Comparison of ENCODE assay signal across 15 cellular contexts in genomic region chr3:16932877-16933276, GRCh38. TPM values are rescaled to one million over a fixed set of nuclear protein-coding genes. Genes with fewer than 3 reads are reported as not detected.
A peak's percentile ranks its signal among the peaks of the same experiment; 100 is the strongest.
DNase-seq lines count a peak whose midpoint lies in the region; ATAC-seq, FAIRE-seq and TF ChIP-seq lines count a peak whose summit lies in the region.
"Had no signal": no experiment of that assay in that cellular context is flagged by ENCODE, and none has a peak within 500 bp of the region (broad histone marks: within the 10 kb centered on the region; RNA-seq: fewer than 3 reads in every experiment).

No MANE protein-coding gene starts in this region.

- ATAC-seq in HG03066 (IDR thresholded peaks at IDR 0.05; ENCODE audit: low read depth, unreplicated experiment) (peak; percentile 49), GM12878 (peak; percentile 33)
- ATAC-seq: HepG2, mucosa of descending colon had no signal

- RAD21 ChIA-PET in GM12878 (lab: Charles Lee; ENCODE audit: unreplicated experiment), result no interaction called here

- TF ChIP-seq POLR2A in GM12878 (IDR thresholded peaks at IDR 0.05; ENCODE audit: low read depth, low read length) (no peak), breast epithelium (IDR thresholded peaks at IDR 0.05) (no peak)

- H2AFZ ChIP-seq in GM12878 (ENCODE audit: control insufficient read depth, low read depth, low read length), result peak overlapping the region; percentile 19; the same call in 1 of the 2 replicates

- CTCF ChIA-PET in GM12878 (lab: Yijun Ruan, JAX), result no interaction called here

- H3K9ac ChIP-seq in GM12878 (ENCODE audit: control insufficient read depth, insufficient read depth, low read length), result peak overlapping the region; percentile 45

- TF ChIP-seq EP300 in GM12878 (IDR thresholded peaks at IDR 0.05; ENCODE audit: borderline replicate concordance in 1 of 2, control insufficient read depth in 1 of 2, low read depth in 2 of 2, low read length in 2 of 2), result no peak

- peaks cover 86% of the 10 kb centered on the region for H3K79me2 ChIP-seq in GM12878 (ENCODE audit: control insufficient read depth, insufficient read depth, low read length)

- peak overlapping the region; percentile 75 for H3K27ac ChIP-seq in GM12878 (ENCODE audit: control insufficient read depth, insufficient read depth)
- H3K27ac ChIP-seq in breast epithelium, result no peak overlapping the region
- H3K27ac ChIP-seq: adrenal gland had no signal

- H3K4me1 ChIP-seq in GM12878 (ENCODE audit: control insufficient read depth, insufficient read depth, low read length) (peaks cover 62% of the 10 kb centered on the region), breast epithelium (no peaks in the 10 kb centered on the region)

- H3K4me2 ChIP-seq in GM12878 (ENCODE audit: control insufficient read depth, insufficient read depth), result peak overlapping the region; percentile 88

- SMC1A ChIA-PET in GM12878 (lab: Charles Lee; ENCODE audit: uncharacterized antibody, unreplicated experiment), result interaction anchor here (0.6 kb wide), 1 partner anchor 264 kb away, joined by 3 read pairs; no protein-coding TSS in a partner anchor

- no peaks in the 10 kb centered on the region for H4K20me1 ChIP-seq in GM12878 (ENCODE audit: control insufficient read depth, insufficient read depth)

- in situ Hi-C loops in GM12878 (cut with MboI), result no loop called here

- H3K36me3 ChIP-seq in GM12878 (ENCODE audit: control insufficient read depth in 2 of 2, insufficient read depth in 2 of 2, low read length in 1 of 2), result peaks cover 2% of the 10 kb centered on the region in 2 experiments
- H3K36me3 ChIP-seq in breast epithelium, result no peaks in the 10 kb centered on the region
- H3K36me3 ChIP-seq: adrenal gland had no signal

- 48% methylated on average over 7 of the region's 7 CpGs for WGBS in GM12878 (ENCODE audit: insufficient coverage, insufficient replicate concordance, low lambda C conversion rate, missing lambda C conversion rate)

- H3K27me3 ChIP-seq in GM12878 (replicated peaks in 1 of 2; ENCODE audit: control insufficient read depth in 2 of 2, insufficient read depth in 2 of 2, low read length in 1 of 2), result no peaks in the 10 kb centered on the region
- no peaks in the 10 kb centered on the region for H3K27me3 ChIP-seq in breast epithelium
- H3K27me3 ChIP-seq: adrenal gland had no signal

- intact Hi-C loops in GM12878 (cut with micrococcal nuclease; ENCODE audit: unreplicated experiment) (no loop called here), breast epithelium (cut with DNase I; ENCODE audit: low total_unique reads) (no loop called here)

- no TSS peak for BruUV-seq in GM12878 (replicated peaks; lab: Mats Ljungman, UMichigan)

- POLR2A ChIA-PET in GM12878 (lab: Charles Lee), result no interaction called here

- FAIRE-seq in GM12878 (lab: Jason Lieb, UNC), result no peak
- FAIRE-seq: G401.6, HepG2 had no signal

- DNase-seq in GM12865 (ENCODE audit: low read depth), result peak; percentile 54
- DNase-seq in GM20000 (ENCODE audit: low spot score), result peak; percentile 28
- DNase-seq in GM12878 (ENCODE audit: low read depth, low spot score), result no peak
- no peak for DNase-seq in NCI-H1417 (lab: John Stamatoyannopoulos, UW)
- DNase-seq in NAMALWA (ENCODE audit: low spot score), result no peak
- DNase-seq in breast epithelium (ENCODE audit: low spot score in 2 of 2), result no peak
- DNase-seq in HK-2 (ENCODE audit: unreplicated experiment), result no peak
- DNase-seq: adrenal gland; cortex of kidney; mucosa of descending colon; NCI-H2081; stimulated activated CD4-positive, alpha-beta T cell treated with anti-CD3 and anti-CD28 coated beads, Interleukin-2, amount 100 ng/mL, for 48 hours had no signal

- TF ChIP-seq RAD21 in GM12878 (IDR thresholded peaks at IDR 0.05; ENCODE audit: insufficient read depth, low read depth, low read length), result no peak

- TF ChIP-seq CTCF in GM12865 (IDR thresholded peaks at IDR 0.05; ENCODE audit: insufficient read depth, low read depth, low read length, missing control alignments) (no peak), GM20000 (IDR thresholded peaks at IDR 0.05; ENCODE audit: extremely low read depth, missing control alignments) (no peak), GM12878 (IDR thresholded peaks at IDR 0.05 in 2 of 3, conservative IDR thresholded peaks at IDR 0.05 in 1 of 3; ENCODE audit: control insufficient read depth in 2 of 3, extremely low read depth in 1 of 3, insufficient read depth in 1 of 3, low read depth in 3 of 3, low read length in 3 of 3) (no peak), breast epithelium (IDR thresholded peaks at IDR 0.05) (no peak)

- H3K4me3 ChIP-seq in GM12865 (ENCODE audit: low read depth, low read length) (peak overlapping the region; percentile 26), GM12878 (peak overlapping the region; percentile 42), breast epithelium (no peak overlapping the region)
- H3K4me3 ChIP-seq: adrenal gland, mucosa of descending colon had no signal

- H3K9me3 ChIP-seq in GM12878 (replicated peaks; ENCODE audit: control insufficient read depth, insufficient read depth, low read length), result peaks cover 10% of the 10 kb centered on the region; the same call in 2 of the 3 replicates
- no peaks in the 10 kb centered on the region for H3K9me3 ChIP-seq in breast epithelium
- H3K9me3 ChIP-seq: mucosa of descending colon had no signal

TF ChIP-seq in GM12878, 131 proteins besides CTCF, POLR2A, EP300 and RAD21:
- TF ChIP-seq TCF7 (IDR thresholded peaks at IDR 0.05; ENCODE audit: borderline replicate concordance), result no peak
- TF ChIP-seq ASH2L (IDR thresholded peaks at IDR 0.05; ENCODE audit: borderline replicate concordance, low read depth), result no peak
- 0 out of 2 replicates have a peak, but pooled peaks have one; percentile 20 for TF ChIP-seq NFIC (IDR thresholded peaks at IDR 0.05; ENCODE audit: low read depth, low read length)
- 0 out of 2 replicates have a peak, but pooled peaks have one; percentile 6 for TF ChIP-seq RUNX3 (IDR thresholded peaks at IDR 0.05; ENCODE audit: low read length)
- TF ChIP-seq CREB1 (IDR thresholded peaks at IDR 0.05; ENCODE audit: low read depth), result peak; percentile 32; the same call in 1 of the 2 replicates
- TF ChIP-seq FOXM1 (IDR thresholded peaks at IDR 0.05; ENCODE audit: low read depth, low read length), result no peak

RNA-seq across cellular contexts. Expression of gene PLCL2, which starts 48.1 kb away (rescaled TPM):
- 199 and 222 TPM in 2 replicates for total RNA-seq in GM12878 (2013; cell fraction: nucleolus; rRNA removed)
- total RNA-seq in GM12878 (2014; rRNA removed) (31.8 and 33.4 TPM in 2 replicates), GM12878 (2014; rRNA removed; fragmentation: Illumina TruSeq; extraction: Trizol) (37.3 and 37.5 TPM in 2 replicates), GM12878 (2021) (27.3 and 27.8 TPM in 2 replicates), breast epithelium (10 to 100 TPM in 2 of 3 donors, 1 to 10 TPM in 1; 7.8 to 21.9 (median 17.0) TPM)
- polyA plus RNA-seq in GM12878 (2011; ENCODE audit: low read depth), result 19.3 TPM
- polyA plus RNA-seq in GM12878 (2011; rRNA removed) (14.2 and 19.0 TPM in 2 replicates), GM12878 (2014; fragmentation: Illumina TruSeq; extraction: Trizol) (25.4 and 33.6 TPM in 2 replicates), GM12878 (2014; fragmentation: Nextera tagmentation; extraction: Ambion mirVana) (1 to 10 TPM; 7.5 to 9.6 TPM), GM12878 (2014; rRNA removed) (15.8 and 17.2 TPM in 2 replicates), GM12878 (2016; fragmentation: Nextera tagmentation; extraction: Ambion mirVana) (10 to 100 TPM; 18.4 to 25.0 TPM)
- 8.2 and 9.4 TPM in 2 replicates for polyA plus RNA-seq in GM12878 (2011; cell fraction: cytosol; rRNA removed)
- 9.0 and 10.7 TPM in 2 replicates for polyA plus RNA-seq in GM12878 (2011; cell fraction: nucleus; rRNA removed)
- 25.8 and 28.8 TPM in 2 replicates for polyA plus RNA-seq in GM12878 (2012)
- polyA minus RNA-seq in GM12878 (2011; rRNA and poly(A)+ RNA removed), result 30.2 and 35.1 TPM in 2 replicates
- polyA minus RNA-seq in GM12878 (2011; cell fraction: cytosol; rRNA and poly(A)+ RNA removed), result 10.1 and 10.3 TPM in 2 replicates
- polyA minus RNA-seq in GM12878 (2011; cell fraction: nucleus; rRNA and poly(A)+ RNA removed), result 31.8 and 38.0 TPM in 2 replicates
- total RNA-seq: HepG2 had no signal
- polyA plus RNA-seq: HepG2 had no signal

Comparison
In these comparisons a context has a peak if more than half of its experiments do, and no peak if none do; other contexts are left out.
1. DNase-seq: peak in GM12865 (single experiment) and GM20000 (single experiment); none in GM12878 (single experiment), NCI-H1417 (0 of 3), NAMALWA (single experiment), breast epithelium (0 of 2) and HK-2 (single experiment).
2. H3K4me3 ChIP-seq: peak in GM12865 (single experiment) and GM12878 (single experiment); none in breast epithelium (0 of 3).